ENCODE assay signal across 23 cellular contexts in the genomic region with DNA sequence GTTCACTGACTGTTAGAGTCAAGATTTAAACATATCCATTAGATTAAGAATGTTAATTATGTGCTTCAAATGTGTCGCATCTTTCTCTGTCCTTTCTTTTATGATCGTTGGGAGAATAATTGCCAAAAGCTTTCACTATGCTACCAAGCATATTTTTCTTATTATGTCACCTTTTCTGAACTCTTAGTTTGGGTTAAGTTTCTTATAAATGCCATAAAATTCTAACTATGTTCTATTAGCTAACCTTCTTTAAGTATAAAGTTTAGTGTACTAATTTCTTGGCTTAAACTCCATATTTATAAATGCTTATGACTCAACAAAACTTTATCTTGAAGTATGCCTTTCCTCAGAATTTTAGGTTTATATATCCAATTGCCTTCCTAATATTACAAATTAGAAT.
DNase-seq lines count a peak whose midpoint lies in the region; ATAC-seq and TF ChIP-seq lines count a peak whose summit lies in the region.
"Had no signal": no experiment of that assay in that cellular context is flagged by ENCODE, and none has a peak within 500 bp of the region (broad histone marks: within the 10 kb centered on the region; RNA-seq: fewer than 3 reads in every experiment).

No MANE protein-coding gene starts in this region.

- ATAC-seq in IMR-90 (ENCODE audit: low read depth), result peak; percentile 73
- ATAC-seq: GM23338, PC-3 had no signal

- H3K27me3 ChIP-seq in BJ (ENCODE audit: control insufficient read depth, insufficient read depth, low read length), result no peaks in the 10 kb centered on the region
- H3K27me3 ChIP-seq in IMR-90 (ENCODE audit: control insufficient read depth, insufficient read depth, low read length), result no peaks in the 10 kb centered on the region
- no peaks in the 10 kb centered on the region for H3K27me3 ChIP-seq in Caco-2 (replicated peaks; ENCODE audit: control insufficient read depth, insufficient read depth, low read length)
- H3K27me3 ChIP-seq: BLaER1 had no signal

- H2BK5ac ChIP-seq in IMR-90 (ENCODE audit: low read depth, low read length, poor library complexity, severe bottlenecking), result no peak overlapping the region

- no peak overlapping the region for H3K23ac ChIP-seq in IMR-90 (ENCODE audit: low read depth, low read length)

- no CpG with 5 or more reads among the region's 2 CpGs for WGBS in IMR-90 (ENCODE audit: extremely low coverage in 2 of 2, insufficient read length in 1 of 2), 2 experiments

- H3K27me3 Mint-ChIP-seq in Caco-2 (ENCODE audit: insufficient read depth, unreplicated experiment), result no peaks in the 10 kb centered on the region
- H3K27me3 Mint-ChIP-seq: CD4-positive, alpha-beta memory T cell had no signal

- H3K9me3 ChIP-seq in IMR-90 (ENCODE audit: control insufficient read depth, insufficient read depth, low read length) (no peaks in the 10 kb centered on the region), Caco-2 (no peaks in the 10 kb centered on the region)
- H3K9me3 ChIP-seq: BLaER1 had no signal

- H3K9me1 ChIP-seq in IMR-90 (ENCODE audit: insufficient read depth, low read length), result no peaks in the 10 kb centered on the region

- H4K20me1 ChIP-seq in IMR-90 (ENCODE audit: insufficient read depth, low read length), result no peaks in the 10 kb centered on the region
- H4K20me1 ChIP-seq: BLaER1 had no signal

- DNase-seq in BJ (ENCODE audit: low read depth), result peak; percentile 54
- peak; percentile 70 for DNase-seq in IMR-90
- DNase-seq in astrocyte of the hippocampus (ENCODE audit: low read depth, low spot score), result peak; percentile 6
- DNase-seq in iris pigment epithelial cell (ENCODE audit: low read depth), result peak; percentile 67
- DNase-seq in AG20443 (ENCODE audit: low spot score), result no peak
- no peak for DNase-seq in NK-92 treated with Interleukin-12 subunit alpha and Interleukin-12 subunit beta, amount 100 ng/mL, for 24 hours (lab: John Stamatoyannopoulos, UW)
- no peak for DNase-seq in Caco-2
- DNase-seq: CD4-positive, alpha-beta memory T cell; DND-41; GDM1; HCEC 1CT; KG1; NCI-H1092 treated with DMSO at 0.1 percent for 48 hours; NCI-H1436 treated with DMSO at 0.1 percent for 48 hours; NCI-H2029 treated with DMSO at 0.1 percent for 48 hours; NCI-H345; NCI-H524; NCI-H774; PC-3; RPMI8226; SHP77 had no signal

- H3K56ac ChIP-seq in IMR-90 (ENCODE audit: extremely low read depth, insufficient read depth, low read length), result no peak overlapping the region

- H4K5ac ChIP-seq in IMR-90 (ENCODE audit: low read depth, low read length), result no peak overlapping the region

- POLR2A ChIA-PET in BJ (lab: Charles Lee), result interaction anchor here (0.6 kb wide), 1 partner anchor 998 kb away, joined by 3 read pairs; no protein-coding TSS in a partner anchor
- POLR2A ChIA-PET in IMR-90 (lab: Charles Lee; ENCODE audit: unreplicated experiment), result interaction anchor here (0.6 kb wide), 1 partner anchor 15 kb away, joined by 3 read pairs; no protein-coding TSS in a partner anchor
- POLR2A ChIA-PET in Caco-2 (lab: Charles Lee), result no interaction called here

- H3K27ac ChIP-seq in IMR-90 (ENCODE audit: insufficient read depth, low read length), result no peak overlapping the region
- H3K27ac ChIP-seq: BLaER1 had no signal

- TF ChIP-seq CTCF in BJ (IDR thresholded peaks at IDR 0.05; ENCODE audit: insufficient read depth, low read depth, low read length) (no peak), IMR-90 (conservative IDR thresholded peaks at IDR 0.05; ENCODE audit: low read depth, low read length) (no peak), Caco-2 (IDR thresholded peaks at IDR 0.05; ENCODE audit: insufficient read depth in 1 of 2, low read depth in 1 of 2, low read length in 1 of 2, severe bottlenecking in 1 of 2, unreplicated experiment in 1 of 2) (no peak)

- intact Hi-C loops in IMR-90 (cut with micrococcal nuclease), result no loop called here
- intact Hi-C loops in Caco-2 (cut with micrococcal nuclease; ENCODE audit: unreplicated experiment), result no loop called here

- H3K4me3 ChIP-seq in BJ (ENCODE audit: low read depth, low read length), result no peak overlapping the region
- no peak overlapping the region for H3K4me3 ChIP-seq in IMR-90 (ENCODE audit: insufficient read depth, low read depth, low read length)
- H3K4me3 ChIP-seq in Caco-2 (ENCODE audit: low read depth, low read length), result no peak overlapping the region
- H3K4me3 ChIP-seq: BLaER1, GM23338 had no signal

- H4K91ac ChIP-seq in IMR-90 (ENCODE audit: insufficient read depth, low read depth, low read length), result no peak overlapping the region

- CTCF ChIA-PET in BJ (lab: Yijun Ruan, JAX), result no interaction called here
- CTCF ChIA-PET in IMR-90 (lab: Yijun Ruan, JAX), result no interaction called here
- CTCF ChIA-PET in Caco-2 (lab: Charles Lee), result no interaction called here

- H3K4ac ChIP-seq in IMR-90 (ENCODE audit: low read depth, low read length), result no peak overlapping the region

- H3K36me3 ChIP-seq in BJ (ENCODE audit: control insufficient read depth, insufficient read depth, low read length) (no peaks in the 10 kb centered on the region), IMR-90 (ENCODE audit: control insufficient read depth, insufficient read depth, low read length) (no peaks in the 10 kb centered on the region), Caco-2 (ENCODE audit: control insufficient read depth, insufficient read depth, low read length) (no peaks in the 10 kb centered on the region)
- H3K36me3 ChIP-seq: BLaER1 had no signal

- dilution Hi-C loops in IMR-90 (cut with HindIII; ENCODE audit: low sequenced_read_pairs, unreplicated experiment), result no loop called here

- no TSS peak for BruUV-seq in IMR-90 (replicated peaks; lab: Mats Ljungman, UMichigan)
- no TSS peak for BruUV-seq in Caco-2 (replicated peaks; lab: Mats Ljungman, UMichigan)

- TF ChIP-seq RAD21 in IMR-90 (IDR thresholded peaks at IDR 0.05; ENCODE audit: low read length), result no peak

- no peaks in the 10 kb centered on the region for H3K4me1 Mint-ChIP-seq in Caco-2 (ENCODE audit: low read depth, unreplicated experiment)
- H3K4me1 Mint-ChIP-seq: CD4-positive, alpha-beta memory T cell; GM23338 had no signal

- no peak overlapping the region for H2BK20ac ChIP-seq in IMR-90 (ENCODE audit: low read depth, low read length)

- H3K27ac Mint-ChIP-seq in Caco-2 (ENCODE audit: unreplicated experiment), result no peak overlapping the region
- H3K27ac Mint-ChIP-seq: CD4-positive, alpha-beta memory T cell; GM23338 had no signal

- H2AK5ac ChIP-seq in IMR-90 (ENCODE audit: low read depth, low read length), result no peak overlapping the region

- H3K14ac ChIP-seq in IMR-90 (replicated peaks; ENCODE audit: low read depth, low read length), result no peak overlapping the region

- no peak overlapping the region for H2AK9ac ChIP-seq in IMR-90 (replicated peaks; ENCODE audit: low read depth, low read length, poor library complexity)

- no peaks in the 10 kb centered on the region for H3K79me1 ChIP-seq in IMR-90 (ENCODE audit: low read depth in 1 of 2, low read length in 2 of 2)

- H3K9me3 Mint-ChIP-seq in Caco-2 (ENCODE audit: unreplicated experiment), result no peaks in the 10 kb centered on the region

- H4K8ac ChIP-seq in IMR-90 (ENCODE audit: low read depth in 2 of 2, low read length in 2 of 2), result no peak overlapping the region; a peak in 2 of 4 replicates

- H3K4me1 ChIP-seq in IMR-90 (ENCODE audit: control insufficient read depth, insufficient read depth, low read length) (peaks cover 2% of the 10 kb centered on the region; the same call in 1 of the 2 replicates), Caco-2 (no peaks in the 10 kb centered on the region)
- H3K4me1 ChIP-seq: BLaER1 had no signal

- H3K9ac ChIP-seq in IMR-90 (ENCODE audit: low read depth, low read length), result no peak overlapping the region
- H3K9ac ChIP-seq: BLaER1 had no signal

- no peak overlapping the region for H2AFZ ChIP-seq in IMR-90 (replicated peaks; ENCODE audit: low read length, poor library complexity)
- H2AFZ ChIP-seq: GM23338 had no signal

- no peak overlapping the region for H2BK120ac ChIP-seq in IMR-90 (ENCODE audit: low read depth, low read length)

- no peaks in the 10 kb centered on the region for H3K36me3 Mint-ChIP-seq in Caco-2 (ENCODE audit: insufficient read depth, unreplicated experiment)
- H3K36me3 Mint-ChIP-seq: CD4-positive, alpha-beta memory T cell had no signal

- H2BK15ac ChIP-seq in IMR-90 (ENCODE audit: low read depth, low read length), result no peak overlapping the region

- no peak for TF ChIP-seq POLR2A in IMR-90 (IDR thresholded peaks at IDR 0.05; ENCODE audit: low read depth, low read length)

- H3K4me2 ChIP-seq in IMR-90 (ENCODE audit: low read depth, low read length), result peak overlapping the region; percentile 37; the same call in 1 of the 2 replicates
- H3K4me2 ChIP-seq: BLaER1, GM23338 had no signal

- in situ Hi-C loops in IMR-90 (cut with MboI; ENCODE audit: low sequenced_read_pairs), result no loop called here

- no peak overlapping the region for H3K4me3 Mint-ChIP-seq in Caco-2 (ENCODE audit: unreplicated experiment)
- H3K4me3 Mint-ChIP-seq: CD4-positive, alpha-beta memory T cell; GM23338 had no signal

- no peak overlapping the region for H3K18ac ChIP-seq in IMR-90 (ENCODE audit: low read depth, low read length)

TF ChIP-seq in IMR-90, 13 proteins besides CTCF, POLR2A, EP300 and RAD21 (continues in another document):
- TF ChIP-seq SMC3 (IDR thresholded peaks at IDR 0.05; ENCODE audit: low read depth, low read length) (no peak), BHLHE40 (IDR thresholded peaks at IDR 0.05; ENCODE audit: low read depth, low read length) (no peak), RCOR1 (IDR thresholded peaks at IDR 0.05; ENCODE audit: insufficient replicate concordance, low read length) (no peak), RFX5 (IDR thresholded peaks at IDR 0.05; ENCODE audit: low read depth, low read length) (no peak), CEBPB (IDR thresholded peaks at IDR 0.05; ENCODE audit: low read depth, low read length) (no peak), NFE2L2 (IDR thresholded peaks at IDR 0.05; ENCODE audit: low read depth, low read length) (no peak), CHD1 (IDR thresholded peaks at IDR 0.05; ENCODE audit: low read depth, low read length) (no peak), FOS (IDR thresholded peaks at IDR 0.05; ENCODE audit: low read depth, low read length) (no peak), MAFK (IDR thresholded peaks at IDR 0.05; ENCODE audit: low read depth, low read length) (no peak), MXI1 (IDR thresholded peaks at IDR 0.05; ENCODE audit: borderline replicate concordance, low read depth, low read length) (no peak)
- TF ChIP-seq, protein P1, sequence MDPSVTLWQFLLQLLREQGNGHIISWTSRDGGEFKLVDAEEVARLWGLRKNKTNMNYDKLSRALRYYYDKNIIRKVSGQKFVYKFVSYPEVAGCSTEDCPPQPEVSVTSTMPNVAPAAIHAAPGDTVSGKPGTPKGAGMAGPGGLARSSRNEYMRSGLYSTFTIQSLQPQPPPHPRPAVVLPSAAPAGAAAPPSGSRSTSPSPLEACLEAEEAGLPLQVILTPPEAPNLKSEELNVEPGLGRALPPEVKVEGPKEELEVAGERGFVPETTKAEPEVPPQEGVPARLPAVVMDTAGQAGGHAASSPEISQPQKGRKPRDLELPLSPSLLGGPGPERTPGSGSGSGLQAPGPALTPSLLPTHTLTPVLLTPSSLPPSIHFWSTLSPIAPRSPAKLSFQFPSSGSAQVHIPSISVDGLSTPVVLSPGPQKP (IDR thresholded peaks at IDR 0.05; ENCODE audit: borderline replicate concordance, low read depth, low read length), result no peak

Comparison
In these comparisons a context has a peak if more than half of its experiments do, and no peak if none do; other contexts are left out.
1. DNase-seq: peak in BJ (single experiment), IMR-90 (single experiment), astrocyte of the hippocampus (single experiment) and iris pigment epithelial cell (single experiment); none in AG20443 (single experiment), NK-92 treated with Interleukin-12 subunit alpha and Interleukin-12 subunit beta, amount 100 ng/mL, for 24 hours (single experiment) and Caco-2 (0 of 2).